14 cellular contexts compared by ENCODE assay signal in the genomic region with DNA sequence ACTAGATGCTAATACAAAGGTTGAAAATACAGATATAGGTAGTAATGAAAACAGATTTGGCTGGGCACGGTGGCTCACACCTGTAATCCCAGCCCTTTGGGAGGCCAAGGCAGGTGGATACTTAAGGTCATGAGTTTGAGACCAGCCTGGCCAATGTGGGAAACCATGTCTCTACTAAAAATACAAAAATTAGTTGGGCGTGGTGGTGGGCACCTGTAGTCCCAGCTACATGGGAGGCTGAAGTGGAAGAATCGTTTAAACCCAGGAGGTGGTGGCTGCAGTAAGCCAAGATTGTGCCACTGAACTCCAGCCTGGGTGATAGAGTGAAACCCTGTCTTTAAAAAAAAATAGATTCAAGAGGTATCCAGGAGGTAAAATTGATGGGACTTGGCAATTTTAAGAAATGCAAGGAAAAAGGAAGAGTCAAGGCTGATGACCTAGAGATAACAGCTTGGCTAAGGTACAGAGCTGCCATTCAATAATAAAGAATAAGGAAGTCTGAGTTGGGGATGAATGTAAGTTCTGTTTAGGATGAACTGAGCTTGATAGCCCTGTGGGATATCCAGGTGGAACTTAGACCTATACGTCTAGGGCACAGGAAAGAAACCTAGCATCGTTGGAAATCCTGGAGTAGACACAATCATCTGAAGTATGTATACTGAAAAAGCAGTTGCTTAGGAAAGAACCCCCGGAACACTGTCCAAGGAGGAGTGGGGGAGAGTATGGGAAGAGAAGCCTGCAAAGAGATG. TPM values are rescaled to one million over a fixed set of nuclear protein-coding genes. Genes with fewer than 3 reads are reported as not detected.
A peak's percentile ranks its signal among the peaks of the same experiment; 100 is the strongest.
DNase-seq lines count a peak whose midpoint lies in the region; ATAC-seq and TF ChIP-seq lines count a peak whose summit lies in the region.
"Had no signal": no experiment of that assay in that cellular context is flagged by ENCODE, and none has a peak within 500 bp of the region (broad histone marks: within the 10 kb centered on the region; RNA-seq: fewer than 3 reads in every experiment).

No MANE protein-coding gene starts in this region.

- H3K4me3 ChIP-seq in fibroblast of pulmonary artery (replicated peaks; ENCODE audit: low read depth, low read length) = no peak overlapping the region
- no peak overlapping the region for H3K4me3 ChIP-seq in stomach smooth muscle (ENCODE audit: low read length in 2 of 2)
- H3K4me3 ChIP-seq: BLaER1 treated with 17β-estradiol and CSF1 and Interleukin-3, amounts not matched to agents 10 nM and 100 nM; skin epidermis had no signal

- H3K27ac ChIP-seq in stomach smooth muscle (ENCODE audit: low read length) = peak overlapping the region; percentile 31

- H3K9me3 Mint-ChIP-seq in activated naive CD4-positive, alpha-beta T cell treated with anti-CD3 and anti-CD28 coated beads for 36 hours = no peaks in the 10 kb centered on the region
- H3K9me3 Mint-ChIP-seq: naive thymus-derived CD8-positive, alpha-beta T cell had no signal

- H3K4me1 Mint-ChIP-seq in activated naive CD4-positive, alpha-beta T cell treated with anti-CD3 and anti-CD28 coated beads for 36 hours (ENCODE audit: low read depth) = peaks cover 10% of the 10 kb centered on the region

- no peaks in the 10 kb centered on the region for H3K9me3 ChIP-seq in stomach smooth muscle (ENCODE audit: control insufficient read depth in 2 of 2, low read length in 2 of 2)
- H3K9me3 ChIP-seq: BLaER1 treated with 17β-estradiol and CSF1 and Interleukin-3, amounts not matched to agents 10 nM and 100 nM had no signal

- peaks cover 18% of the 10 kb centered on the region for H3K36me3 Mint-ChIP-seq in activated naive CD4-positive, alpha-beta T cell treated with anti-CD3 and anti-CD28 coated beads for 36 hours (ENCODE audit: low read depth)

- TF ChIP-seq CTCF in fibroblast of pulmonary artery (IDR thresholded peaks at IDR 0.05; ENCODE audit: low read length, missing control alignments) = no peak

- DNase-seq in activated naive CD4-positive, alpha-beta T cell treated with anti-CD3 and anti-CD28 coated beads for 36 hours = no peak
- no peak for DNase-seq in activated naive CD4-positive, alpha-beta T cell treated with Interleukin-2 at 50 U/mL for 16 hours
- DNase-seq in fibroblast of pulmonary artery (ENCODE audit: low read depth) (peak; percentile 33), NK-92 (lab: John Stamatoyannopoulos, UW; ENCODE audit: unreplicated experiment) (no peak), NOMO-1 treated with DMSO at 0.1 percent for 48 hours (lab: John Stamatoyannopoulos, UW; ENCODE audit: unreplicated experiment) (no peak)
- DNase-seq: cerebellar nuclear complex; naive thymus-derived CD8-positive, alpha-beta T cell; NCI-H1436; T-helper 17 cell had no signal

- peak overlapping the region; percentile 2 for H3K4me3 Mint-ChIP-seq in activated naive CD4-positive, alpha-beta T cell treated with anti-CD3 and anti-CD28 coated beads for 36 hours
- H3K4me3 Mint-ChIP-seq: naive thymus-derived CD8-positive, alpha-beta T cell; T-helper 17 cell had no signal

- H3K4me1 ChIP-seq in stomach smooth muscle (ENCODE audit: control insufficient read depth, insufficient read depth, low read length) = peaks cover 23% of the 10 kb centered on the region

- peaks cover 31 to 43% of the 10 kb centered on the region in 2 donors for H3K36me3 ChIP-seq in stomach smooth muscle (ENCODE audit: control insufficient read depth in 2 of 2, insufficient read depth in 2 of 2, low read length in 2 of 2)

- CTCF ChIA-PET in activated naive CD4-positive, alpha-beta T cell treated with anti-CD3 and anti-CD28 coated beads for 36 hours (lab: Charles Lee) = interaction anchor here (1.0 to 11.2 kb wide), 7 partner anchors 9 to 156 kb away, joined by 3 to 282 read pairs (median 41); partner anchors contain the start of genes GGCX, MAT2A and SH2D6

- intact Hi-C loops in activated naive CD4-positive, alpha-beta T cell treated with anti-CD3 and anti-CD28 coated beads for 36 hours (cut with micrococcal nuclease) = no loop called here

- H3K9ac ChIP-seq in stomach smooth muscle (ENCODE audit: low read length in 2 of 2) = no peak overlapping the region
- H3K9ac ChIP-seq: BLaER1 treated with 17β-estradiol and CSF1 and Interleukin-3, amounts not matched to agents 10 nM and 100 nM had no signal

- H3K27me3 Mint-ChIP-seq in activated naive CD4-positive, alpha-beta T cell treated with anti-CD3 and anti-CD28 coated beads for 36 hours (ENCODE audit: low read depth) = no peaks in the 10 kb centered on the region
- H3K27me3 Mint-ChIP-seq: naive thymus-derived CD8-positive, alpha-beta T cell; T-helper 17 cell had no signal

- no peaks in the 10 kb centered on the region for H3K27me3 ChIP-seq in stomach smooth muscle (ENCODE audit: control insufficient read depth in 1 of 2, insufficient read depth in 2 of 2, low read length in 2 of 2)
- H3K27me3 ChIP-seq: BLaER1 treated with 17β-estradiol and CSF1 and Interleukin-3, amounts not matched to agents 10 nM and 100 nM had no signal

- peak overlapping the region; percentile 21 for H3K27ac Mint-ChIP-seq in activated naive CD4-positive, alpha-beta T cell treated with anti-CD3 and anti-CD28 coated beads for 36 hours
- H3K27ac Mint-ChIP-seq: T-helper 17 cell had no signal

- ATAC-seq in SK-N-SH treated with all-trans-retinoic acid at 6 μM for 48 hours (peak; percentile 14), HG03025 (IDR thresholded peaks at IDR 0.05; ENCODE audit: low FRiP score, unreplicated experiment) (no peak)
- ATAC-seq: naive thymus-derived CD8-positive, alpha-beta T cell; T-helper 17 cell had no signal

TF ChIP-seq in SK-N-SH treated with all-trans-retinoic acid at 6 μM for 48 hours, 23 proteins besides CTCF, POLR2A, EP300 and RAD21:
- TF ChIP-seq ZNF70 (CRISPR knock-in tag; IDR thresholded peaks at IDR 0.05) (no peak), ZFP3 (CRISPR knock-in tag; IDR thresholded peaks at IDR 0.05) (no peak), ZNF565 (CRISPR knock-in tag; conservative IDR thresholded peaks at IDR 0.05; ENCODE audit: low read depth) (no peak), POU6F1 (CRISPR knock-in tag; IDR thresholded peaks at IDR 0.05; ENCODE audit: borderline replicate concordance, low read depth) (no peak), OSR1 (CRISPR knock-in tag; IDR thresholded peaks at IDR 0.05) (no peak), ZFP30 (CRISPR knock-in tag; IDR thresholded peaks at IDR 0.05) (no peak)

RNA-seq across cellular contexts. Expression of gene MAT2A, which starts 9.1 kb away (rescaled TPM):
- 100 to 1,000 TPM; 221 to 228 TPM for total RNA-seq in activated naive CD4-positive, alpha-beta T cell treated with anti-CD3 and anti-CD28 coated beads for 36 hours

RNA-seq across cellular contexts. Expression of gene GGCX, which starts 13.3 kb away (rescaled TPM):
- 10 to 100 TPM; 17.5 to 18.8 TPM for total RNA-seq in activated naive CD4-positive, alpha-beta T cell treated with anti-CD3 and anti-CD28 coated beads for 36 hours

RNA-seq across cellular contexts. Expression of gene VAMP8, which starts 29.4 kb away (rescaled TPM):
- 100 to 1,000 TPM in 1 of 2 experiments, 10 to 100 TPM in 1; 98.7 to 102 TPM for total RNA-seq in activated naive CD4-positive, alpha-beta T cell treated with anti-CD3 and anti-CD28 coated beads for 36 hours

RNA-seq across cellular contexts. Expression of gene VAMP5, which starts 36.2 kb away (rescaled TPM):
- 10 to 100 TPM; 18.4 to 21.8 TPM for total RNA-seq in activated naive CD4-positive, alpha-beta T cell treated with anti-CD3 and anti-CD28 coated beads for 36 hours

RNA-seq across cellular contexts. Expression of gene RNF181, which starts 47.5 kb away (rescaled TPM):
- 10 to 100 TPM; 86.8 to 96.1 TPM for total RNA-seq in activated naive CD4-positive, alpha-beta T cell treated with anti-CD3 and anti-CD28 coated beads for 36 hours
